Comparison of ENCODE assay signal across 7 cellular contexts in the genomic region with DNA sequence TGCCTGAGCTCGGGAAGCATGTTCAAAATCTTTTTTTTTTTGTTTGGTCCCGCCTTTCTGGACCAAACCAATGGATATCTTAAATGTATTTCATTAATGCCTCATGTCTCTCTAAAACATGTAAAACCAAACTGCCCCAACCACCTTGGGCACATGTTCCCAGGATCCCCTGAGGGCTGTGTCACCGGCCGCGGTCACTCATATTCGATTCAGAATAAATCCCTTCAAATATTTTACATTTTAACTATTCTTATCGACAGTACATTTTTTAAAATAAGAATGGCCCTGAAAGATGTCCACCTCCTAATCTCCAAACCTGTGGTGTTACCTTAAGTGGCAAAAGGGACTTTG. TPM values are rescaled to one million over a fixed set of nuclear protein-coding genes. Genes with fewer than 3 reads are reported as not detected.
DNase-seq lines count a peak whose midpoint lies in the region; ATAC-seq and TF ChIP-seq lines count a peak whose summit lies in the region.
"Had no signal": no experiment of that assay in that cellular context is flagged by ENCODE, and none has a peak within 500 bp of the region (broad histone marks: within the 10 kb centered on the region; RNA-seq: fewer than 3 reads in every experiment).

No MANE protein-coding gene starts in this region.

- peak overlapping the region; percentile 62 for H3K27ac ChIP-seq in caudate nucleus (ENCODE audit: low read depth, low read length)

- no peaks in the 10 kb centered on the region for H3K27me3 ChIP-seq in Loucy (ENCODE audit: insufficient read depth, low read length, poor library complexity, severe bottlenecking)
- H3K27me3 ChIP-seq in skeletal muscle satellite cell (ENCODE audit: control insufficient read depth, insufficient read depth, low read length): no peaks in the 10 kb centered on the region

- H3F3A ChIP-seq in Loucy (ENCODE audit: low read depth): peaks cover 5% of the 10 kb centered on the region; the same call in 1 of the 2 replicates

- H4K20me1 ChIP-seq in Loucy (ENCODE audit: insufficient read depth, low read length, poor library complexity, severe bottlenecking): peaks cover 13% of the 10 kb centered on the region

- DNase-seq in caudate nucleus (lab: John Stamatoyannopoulos, UW) (no peak), DMS53 (lab: John Stamatoyannopoulos, UW) (no peak), AML-193 (lab: John Stamatoyannopoulos, UW) (no peak)
- DNase-seq: NK-92 treated with Interleukin-12 subunit alpha and Interleukin-12 subunit beta, amount 100 ng/mL, for 24 hours had no signal

- peaks cover 8% of the 10 kb centered on the region; the same call in 1 of the 2 replicates for H3K36me3 ChIP-seq in Loucy (ENCODE audit: insufficient read depth, low read length)
- H3K36me3 ChIP-seq in skeletal muscle satellite cell (ENCODE audit: insufficient read depth, low read length): peaks cover 31% of the 10 kb centered on the region

- no peaks in the 10 kb centered on the region for H3K9me3 ChIP-seq in Loucy (ENCODE audit: insufficient read depth, low read depth, low read length)
- H3K9me3 ChIP-seq in skeletal muscle satellite cell (replicated peaks; ENCODE audit: low read length): no peaks in the 10 kb centered on the region

- no peak for TF ChIP-seq CTCF in Loucy (conservative IDR thresholded peaks at IDR 0.05; ENCODE audit: low read length)

- no peak overlapping the region for H2AFZ ChIP-seq in Loucy (ENCODE audit: low read length)

- peak overlapping the region; percentile 95 for H3K4me2 ChIP-seq in Loucy (ENCODE audit: low read depth, low read length, poor library complexity, severe bottlenecking)
- peak overlapping the region; percentile 96 for H3K4me2 ChIP-seq in skeletal muscle satellite cell (ENCODE audit: low read length)

- ATAC-seq in GM19467 (IDR thresholded peaks at IDR 0.05; ENCODE audit: unreplicated experiment): no peak

- H3K79me2 ChIP-seq in Loucy (ENCODE audit: insufficient read depth, low read length): peaks cover 40% of the 10 kb centered on the region

- H3K9ac ChIP-seq in Loucy (ENCODE audit: low read depth, low read length, poor library complexity, severe bottlenecking) (peak overlapping the region; percentile 97), skeletal muscle satellite cell (ENCODE audit: low read depth, low read length) (peak overlapping the region; percentile 99)

- H3K4me1 ChIP-seq in Loucy (ENCODE audit: insufficient read depth, low read length, poor library complexity, severe bottlenecking) (peaks cover 9% of the 10 kb centered on the region), skeletal muscle satellite cell (ENCODE audit: control insufficient read depth, insufficient read depth, low read length) (peaks cover 39% of the 10 kb centered on the region)

- H3K4me3 ChIP-seq in Loucy (ENCODE audit: low read length, poor library complexity, severe bottlenecking) (peak overlapping the region; percentile 100), skeletal muscle satellite cell (ENCODE audit: low read length) (peak overlapping the region; percentile 88)

- H3K9me2 ChIP-seq in Loucy (replicated peaks; ENCODE audit: low read depth, low read length): no peaks in the 10 kb centered on the region

RNA-seq across cellular contexts. Expression of gene RNH1, which starts 2.1 kb away (rescaled TPM):
- 386 and 479 TPM in 2 replicates for total RNA-seq in skeletal muscle satellite cell (2012; rRNA removed)

RNA-seq across cellular contexts. Expression of gene HRAS, which starts 30.4 kb away (rescaled TPM):
- 44.9 and 70.6 TPM in 2 replicates for total RNA-seq in skeletal muscle satellite cell (2012; rRNA removed)

RNA-seq across cellular contexts. Expression of gene LRRC56, which starts 32.4 kb away (rescaled TPM):
- total RNA-seq in skeletal muscle satellite cell (2012; rRNA removed): under 0.01 TPM in 2 replicates

RNA-seq across cellular contexts. Expression of gene PTDSS2, which starts 54.9 kb away (rescaled TPM):
- total RNA-seq in skeletal muscle satellite cell (2012; rRNA removed): 24.8 and 37.8 TPM in 2 replicates

RNA-seq across cellular contexts. Expression of gene LMNTD2, which starts 55.6 kb away (rescaled TPM):
- total RNA-seq in skeletal muscle satellite cell (2012; rRNA removed): under 0.01 TPM in 1 of 2 replicates, not detected in the other
